In the genomic region with DNA sequence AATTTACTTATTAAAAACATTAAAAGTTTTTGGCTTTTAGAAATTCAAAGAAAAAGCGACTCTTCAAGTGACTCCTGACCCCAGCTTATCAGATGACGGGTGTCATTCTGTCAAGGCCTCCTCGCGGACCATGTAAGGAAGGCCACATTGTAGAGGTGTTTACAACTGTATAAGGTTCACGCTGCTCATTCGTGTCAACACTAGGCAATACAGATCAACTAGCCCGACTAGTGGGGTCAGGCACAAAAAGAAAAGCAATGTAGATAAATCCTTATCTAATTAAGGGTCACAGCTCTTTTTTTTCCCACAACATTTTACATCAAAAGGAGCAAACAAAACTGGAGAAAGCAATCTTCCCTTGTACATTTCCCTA, we compare ENCODE assay signal across 2 cellular contexts.
TF ChIP-seq lines count a peak whose summit lies in the region.

No MANE protein-coding gene starts in this region.

TF ChIP-seq in HepG2, 621 proteins besides CTCF, POLR2A, EP300 and RAD21 (continued from another document and continues in another):
- peak; percentile 66 for TF ChIP-seq HDAC2 (CRISPR knock-in tag; IDR thresholded peaks at IDR 0.05)
- peak; percentile 94 for TF ChIP-seq MED1 (CRISPR knock-in tag; IDR thresholded peaks at IDR 0.05)
- TF ChIP-seq ELF3 (CRISPR knock-in tag; IDR thresholded peaks at IDR 0.05): peak; percentile 63
- no peak for TF ChIP-seq MTF1 (CRISPR knock-in tag; IDR thresholded peaks at IDR 0.05)
- TF ChIP-seq, protein P1, sequence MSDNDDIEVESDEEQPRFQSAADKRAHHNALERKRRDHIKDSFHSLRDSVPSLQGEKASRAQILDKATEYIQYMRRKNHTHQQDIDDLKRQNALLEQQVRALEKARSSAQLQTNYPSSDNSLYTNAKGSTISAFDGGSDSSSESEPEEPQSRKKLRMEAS (IDR thresholded peaks at IDR 0.05): peak; percentile 58; the same call in 1 of the 2 replicates
- TF ChIP-seq, protein P2, sequence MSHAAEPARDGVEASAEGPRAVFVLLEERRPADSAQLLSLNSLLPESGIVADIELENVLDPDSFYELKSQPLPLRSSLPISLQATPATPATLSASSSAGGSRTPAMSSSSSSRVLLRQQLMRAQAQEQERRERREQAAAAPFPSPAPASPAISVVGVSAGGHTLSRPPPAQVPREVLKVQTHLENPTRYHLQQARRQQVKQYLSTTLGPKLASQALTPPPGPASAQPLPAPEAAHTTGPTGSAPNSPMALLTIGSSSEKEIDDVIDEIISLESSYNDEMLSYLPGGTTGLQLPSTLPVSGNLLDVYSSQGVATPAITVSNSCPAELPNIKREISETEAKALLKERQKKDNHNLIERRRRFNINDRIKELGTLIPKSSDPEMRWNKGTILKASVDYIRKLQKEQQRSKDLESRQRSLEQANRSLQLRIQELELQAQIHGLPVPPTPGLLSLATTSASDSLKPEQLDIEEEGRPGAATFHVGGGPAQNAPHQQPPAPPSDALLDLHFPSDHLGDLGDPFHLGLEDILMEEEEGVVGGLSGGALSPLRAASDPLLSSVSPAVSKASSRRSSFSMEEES (CRISPR knock-in tag; IDR thresholded peaks at IDR 0.05): peak; percentile 62
- TF ChIP-seq NCOA2 (CRISPR knock-in tag; IDR thresholded peaks at IDR 0.05): peak; percentile 79
- peak; percentile 89 for TF ChIP-seq NR2F2 (IDR thresholded peaks at IDR 0.05; ENCODE audit: borderline replicate concordance, low read depth)
- TF ChIP-seq, protein P3, sequence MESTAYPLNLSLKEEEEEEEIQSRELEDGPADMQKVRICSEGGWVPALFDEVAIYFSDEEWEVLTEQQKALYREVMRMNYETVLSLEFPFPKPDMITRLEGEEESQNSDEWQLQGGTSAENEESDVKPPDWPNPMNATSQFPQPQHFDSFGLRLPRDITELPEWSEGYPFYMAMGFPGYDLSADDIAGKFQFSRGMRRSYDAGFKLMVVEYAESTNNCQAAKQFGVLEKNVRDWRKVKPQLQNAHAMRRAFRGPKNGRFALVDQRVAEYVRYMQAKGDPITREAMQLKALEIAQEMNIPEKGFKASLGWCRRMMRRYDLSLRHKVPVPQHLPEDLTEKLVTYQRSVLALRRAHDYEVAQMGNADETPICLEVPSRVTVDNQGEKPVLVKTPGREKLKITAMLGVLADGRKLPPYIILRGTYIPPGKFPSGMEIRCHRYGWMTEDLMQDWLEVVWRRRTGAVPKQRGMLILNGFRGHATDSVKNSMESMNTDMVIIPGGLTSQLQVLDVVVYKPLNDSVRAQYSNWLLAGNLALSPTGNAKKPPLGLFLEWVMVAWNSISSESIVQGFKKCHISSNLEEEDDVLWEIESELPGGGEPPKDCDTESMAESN (CRISPR knock-in tag; conservative IDR thresholded peaks at IDR 0.05): no peak
- no peak for TF ChIP-seq MAFF (IDR thresholded peaks at IDR 0.05; ENCODE audit: low read depth, low read length)
- peak; percentile 68; the same call in 1 of the 2 replicates for TF ChIP-seq MEIS1 (CRISPR knock-in tag; IDR thresholded peaks at IDR 0.05; ENCODE audit: borderline replicate concordance)
- TF ChIP-seq, protein P4, sequence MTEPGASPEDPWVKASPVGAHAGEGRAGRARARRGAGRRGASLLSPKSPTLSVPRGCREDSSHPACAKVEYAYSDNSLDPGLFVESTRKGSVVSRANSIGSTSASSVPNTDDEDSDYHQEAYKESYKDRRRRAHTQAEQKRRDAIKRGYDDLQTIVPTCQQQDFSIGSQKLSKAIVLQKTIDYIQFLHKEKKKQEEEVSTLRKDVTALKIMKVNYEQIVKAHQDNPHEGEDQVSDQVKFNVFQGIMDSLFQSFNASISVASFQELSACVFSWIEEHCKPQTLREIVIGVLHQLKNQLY (CRISPR knock-in tag; IDR thresholded peaks at IDR 0.05): peak; percentile 91
- peak; percentile 76; the same call in 1 of the 2 replicates for TF ChIP-seq TARDBP (CRISPR knock-in tag; IDR thresholded peaks at IDR 0.05)
- TF ChIP-seq BCL6 (CRISPR knock-in tag; IDR thresholded peaks at IDR 0.05): peak; percentile 45
- no peak for TF ChIP-seq HES4 (CRISPR knock-in tag; IDR thresholded peaks at IDR 0.05; ENCODE audit: borderline replicate concordance)
- TF ChIP-seq, protein P5, sequence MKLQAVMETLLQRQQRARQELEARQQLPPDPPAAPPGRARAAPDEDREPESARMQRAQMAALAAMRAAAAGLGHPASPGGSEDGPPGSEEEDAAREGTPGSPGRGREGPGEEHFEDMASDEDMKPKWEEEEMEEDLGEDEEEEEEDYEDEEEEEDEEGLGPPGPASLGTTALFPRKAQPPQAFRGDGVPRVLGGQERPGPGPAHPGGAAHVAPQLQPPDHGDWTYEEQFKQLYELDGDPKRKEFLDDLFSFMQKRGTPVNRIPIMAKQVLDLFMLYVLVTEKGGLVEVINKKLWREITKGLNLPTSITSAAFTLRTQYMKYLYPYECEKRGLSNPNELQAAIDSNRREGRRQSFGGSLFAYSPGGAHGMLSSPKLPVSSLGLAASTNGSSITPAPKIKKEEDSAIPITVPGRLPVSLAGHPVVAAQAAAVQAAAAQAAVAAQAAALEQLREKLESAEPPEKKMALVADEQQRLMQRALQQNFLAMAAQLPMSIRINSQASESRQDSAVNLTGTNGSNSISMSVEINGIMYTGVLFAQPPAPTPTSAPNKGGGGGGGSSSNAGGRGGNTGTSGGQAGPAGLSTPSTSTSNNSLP (IDR thresholded peaks at IDR 0.05; ENCODE audit: low read depth, low read length): 0 out of 2 replicates have a peak, but pooled peaks have one; percentile 7
- no peak for TF ChIP-seq ZNF552 (CRISPR knock-in tag; IDR thresholded peaks at IDR 0.05; ENCODE audit: borderline replicate concordance)
- 0 out of 2 replicates have a peak, but pooled peaks have one; percentile 38 for TF ChIP-seq ZNF878 (CRISPR knock-in tag; IDR thresholded peaks at IDR 0.05)
- no peak for TF ChIP-seq ZNF124 (CRISPR knock-in tag; IDR thresholded peaks at IDR 0.05)
- peak; percentile 90 for TF ChIP-seq NR2F6 (IDR thresholded peaks at IDR 0.05)
- peak; percentile 89 for TF ChIP-seq NR2F6 (CRISPR knock-in tag; IDR thresholded peaks at IDR 0.05)
- peak; percentile 81 for TF ChIP-seq SAP130 (CRISPR knock-in tag; IDR thresholded peaks at IDR 0.05; ENCODE audit: low read depth)
- 0 out of 2 replicates have a peak, but pooled peaks have one; percentile 20 for TF ChIP-seq ZMYM3 (CRISPR knock-in tag; IDR thresholded peaks at IDR 0.05)
- TF ChIP-seq, protein P6, sequence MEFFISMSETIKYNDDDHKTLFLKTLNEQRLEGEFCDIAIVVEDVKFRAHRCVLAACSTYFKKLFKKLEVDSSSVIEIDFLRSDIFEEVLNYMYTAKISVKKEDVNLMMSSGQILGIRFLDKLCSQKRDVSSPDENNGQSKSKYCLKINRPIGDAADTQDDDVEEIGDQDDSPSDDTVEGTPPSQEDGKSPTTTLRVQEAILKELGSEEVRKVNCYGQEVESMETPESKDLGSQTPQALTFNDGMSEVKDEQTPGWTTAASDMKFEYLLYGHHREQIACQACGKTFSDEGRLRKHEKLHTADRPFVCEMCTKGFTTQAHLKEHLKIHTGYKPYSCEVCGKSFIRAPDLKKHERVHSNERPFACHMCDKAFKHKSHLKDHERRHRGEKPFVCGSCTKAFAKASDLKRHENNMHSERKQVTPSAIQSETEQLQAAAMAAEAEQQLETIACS (CRISPR knock-in tag; IDR thresholded peaks at IDR 0.05): no peak
- TF ChIP-seq GABPA (IDR thresholded peaks at IDR 0.05; ENCODE audit: low read depth, low read length): no peak
- 0 out of 2 replicates have a peak, but pooled peaks have one; percentile 12 for TF ChIP-seq GABPA (CRISPR knock-in tag; IDR thresholded peaks at IDR 0.05; ENCODE audit: low read depth)
- no peak for TF ChIP-seq YY1 (IDR thresholded peaks at IDR 0.05; ENCODE audit: insufficient read depth, insufficient replicate concordance, low read depth, low read length)

TF ChIP-seq in K562, 482 proteins besides CTCF, POLR2A, EP300 and RAD21 (continued from another document and continues in another):
- TF ChIP-seq, protein P7, sequence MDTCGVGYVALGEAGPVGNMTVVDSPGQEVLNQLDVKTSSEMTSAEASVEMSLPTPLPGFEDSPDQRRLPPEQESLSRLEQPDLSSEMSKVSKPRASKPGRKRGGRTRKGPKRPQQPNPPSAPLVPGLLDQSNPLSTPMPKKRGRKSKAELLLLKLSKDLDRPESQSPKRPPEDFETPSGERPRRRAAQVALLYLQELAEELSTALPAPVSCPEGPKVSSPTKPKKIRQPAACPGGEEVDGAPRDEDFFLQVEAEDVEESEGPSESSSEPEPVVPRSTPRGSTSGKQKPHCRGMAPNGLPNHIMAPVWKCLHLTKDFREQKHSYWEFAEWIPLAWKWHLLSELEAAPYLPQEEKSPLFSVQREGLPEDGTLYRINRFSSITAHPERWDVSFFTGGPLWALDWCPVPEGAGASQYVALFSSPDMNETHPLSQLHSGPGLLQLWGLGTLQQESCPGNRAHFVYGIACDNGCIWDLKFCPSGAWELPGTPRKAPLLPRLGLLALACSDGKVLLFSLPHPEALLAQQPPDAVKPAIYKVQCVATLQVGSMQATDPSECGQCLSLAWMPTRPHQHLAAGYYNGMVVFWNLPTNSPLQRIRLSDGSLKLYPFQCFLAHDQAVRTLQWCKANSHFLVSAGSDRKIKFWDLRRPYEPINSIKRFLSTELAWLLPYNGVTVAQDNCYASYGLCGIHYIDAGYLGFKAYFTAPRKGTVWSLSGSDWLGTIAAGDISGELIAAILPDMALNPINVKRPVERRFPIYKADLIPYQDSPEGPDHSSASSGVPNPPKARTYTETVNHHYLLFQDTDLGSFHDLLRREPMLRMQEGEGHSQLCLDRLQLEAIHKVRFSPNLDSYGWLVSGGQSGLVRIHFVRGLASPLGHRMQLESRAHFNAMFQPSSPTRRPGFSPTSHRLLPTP (IDR thresholded peaks at IDR 0.05; ENCODE audit: borderline replicate concordance, extremely low read depth, insufficient read length): no peak
- TF ChIP-seq CHD2 (IDR thresholded peaks at IDR 0.05; ENCODE audit: low read depth, low read length): no peak
- no peak for TF ChIP-seq ELF4 (CRISPR knock-in tag; IDR thresholded peaks at IDR 0.05)
- TF ChIP-seq, protein P8, sequence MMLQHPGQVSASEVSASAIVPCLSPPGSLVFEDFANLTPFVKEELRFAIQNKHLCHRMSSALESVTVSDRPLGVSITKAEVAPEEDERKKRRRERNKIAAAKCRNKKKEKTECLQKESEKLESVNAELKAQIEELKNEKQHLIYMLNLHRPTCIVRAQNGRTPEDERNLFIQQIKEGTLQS (IDR thresholded peaks at IDR 0.05): no peak
- TF ChIP-seq, protein P8 (CRISPR knock-in tag; conservative IDR thresholded peaks at IDR 0.05): no peak
- TF ChIP-seq ZNF175 (CRISPR knock-in tag; IDR thresholded peaks at IDR 0.05; ENCODE audit: low read depth): 0 out of 2 replicates have a peak, but pooled peaks have one; percentile 57
- TF ChIP-seq HIVEP1 (CRISPR knock-in tag; IDR thresholded peaks at IDR 0.05): no peak
- TF ChIP-seq ZNF75A (CRISPR knock-in tag; IDR thresholded peaks at IDR 0.05): no peak
- no peak for TF ChIP-seq ZNF764 (CRISPR knock-in tag; IDR thresholded peaks at IDR 0.05; ENCODE audit: low read depth)
